ENCODE assay signal across 8 cellular contexts in the genomic region with DNA sequence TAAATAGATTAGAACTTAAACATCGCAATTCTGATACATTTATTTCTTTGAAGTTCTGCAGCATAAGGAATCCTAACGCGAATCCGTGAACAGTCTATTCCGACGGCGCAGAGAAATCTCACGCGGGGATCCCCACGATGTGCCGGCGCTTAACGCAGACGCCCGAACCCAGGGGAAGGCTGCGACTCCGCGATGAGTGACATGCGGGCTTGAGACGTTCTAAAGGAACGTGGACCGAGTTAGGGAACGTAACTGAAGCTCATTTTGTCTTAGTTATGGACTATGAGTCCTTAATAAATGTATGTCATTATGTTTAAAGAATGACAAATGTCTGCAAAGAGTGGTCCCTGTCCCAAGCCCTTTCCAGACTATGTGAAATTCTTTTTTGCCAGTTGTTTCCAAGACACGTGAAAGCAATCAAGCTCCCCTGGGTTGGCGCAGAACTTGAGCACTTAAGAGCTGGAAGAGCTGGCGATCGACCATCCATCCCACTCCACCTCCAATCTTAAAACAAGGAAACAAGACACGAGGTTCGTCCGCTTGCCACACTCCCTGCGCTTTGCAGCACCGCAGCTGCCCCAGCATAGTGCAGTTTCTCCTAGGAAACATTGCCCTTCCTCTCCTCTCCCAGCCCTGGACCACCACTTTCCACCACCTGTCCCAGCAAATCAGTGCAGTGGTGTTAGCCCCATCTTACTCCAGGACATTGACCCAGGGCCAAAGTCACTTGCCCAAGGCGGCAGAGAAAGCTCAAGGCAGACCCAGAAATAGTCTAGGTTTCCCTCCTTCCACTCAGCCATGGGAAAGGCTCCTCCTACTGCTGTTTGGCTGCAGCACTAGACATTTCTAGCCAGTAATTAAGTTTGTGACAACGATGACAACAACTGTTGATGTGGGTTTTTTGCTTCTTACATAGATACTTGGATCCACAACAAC. TPM values are rescaled to one million over a fixed set of nuclear protein-coding genes. Genes with fewer than 3 reads are reported as not detected.
DNase-seq lines count a peak whose midpoint lies in the region; ATAC-seq lines count a peak whose summit lies in the region.

No MANE protein-coding gene starts in this region.

- no peak overlapping the region for H3K27ac Mint-ChIP-seq in activated naive CD8-positive, alpha-beta T cell treated with anti-CD3 and anti-CD28 coated beads, Interleukin-2, amount 10 ng/mL, durations not matched to agents 7 days and 5 days
- no peak overlapping the region for H3K27ac Mint-ChIP-seq in stimulated activated effector memory CD8-positive, alpha-beta T cell treated with anti-CD3 and anti-CD28 coated beads, Interleukin-12 subunit alpha, Interleukin-12 subunit beta, amount 100 ng/mL, for 72 hours

- H3K4me3 ChIP-seq in iPS-15b (ENCODE audit: low read depth, low read length) = peak overlapping the region; percentile 60

- peaks cover 8% of the 10 kb centered on the region for H3K4me1 ChIP-seq in iPS-15b (ENCODE audit: control insufficient read depth, insufficient read depth, low read length)

- H3K27me3 ChIP-seq in iPS-15b (ENCODE audit: control insufficient read depth, insufficient read depth, low read length) = peaks cover 16% of the 10 kb centered on the region

- ATAC-seq in activated naive CD8-positive, alpha-beta T cell treated with anti-CD3 and anti-CD28 coated beads, Interleukin-2, amount 10 ng/mL, durations not matched to agents 7 days and 5 days (ENCODE audit: low read depth) = no peak
- no peak for ATAC-seq in stimulated activated effector memory CD8-positive, alpha-beta T cell treated with anti-CD3 and anti-CD28 coated beads, Interleukin-12 subunit alpha, Interleukin-12 subunit beta, amount 100 ng/mL, for 72 hours
- no peak for ATAC-seq in GM18909 (IDR thresholded peaks at IDR 0.05; ENCODE audit: poor library complexity, unreplicated experiment)
- no peak for ATAC-seq in HG03565 (IDR thresholded peaks at IDR 0.05; ENCODE audit: unreplicated experiment)

- peak; percentile 16 for DNase-seq in stimulated activated CD4-positive, alpha-beta T cell treated with anti-CD3 and anti-CD28 coated beads, Interleukin-15, amount 100 ng/mL, for 24 hours
- DNase-seq in stimulated activated CD4-positive, alpha-beta T cell treated with anti-CD3 and anti-CD28 coated beads, Interleukin-2, amount 100 ng/mL, for 48 hours = no peak
- DNase-seq in activated naive CD8-positive, alpha-beta T cell treated with anti-CD3 and anti-CD28 coated beads, Interleukin-2, amount 10 ng/mL, durations not matched to agents 7 days and 5 days = no peak
- DNase-seq in stimulated activated effector memory CD8-positive, alpha-beta T cell treated with anti-CD3 and anti-CD28 coated beads, Interleukin-12 subunit alpha, Interleukin-12 subunit beta, amount 100 ng/mL, for 72 hours (ENCODE audit: low spot score in 2 of 2) = no peak
- DNase-seq in mucosa of gallbladder (ENCODE audit: low spot score) = no peak

- no peak overlapping the region for H3K9ac ChIP-seq in iPS-15b (ENCODE audit: low read depth, low read length)

- H3K9me3 Mint-ChIP-seq in activated naive CD8-positive, alpha-beta T cell treated with anti-CD3 and anti-CD28 coated beads, Interleukin-2, amount 10 ng/mL, durations not matched to agents 7 days and 5 days = no peaks in the 10 kb centered on the region
- H3K9me3 Mint-ChIP-seq in stimulated activated effector memory CD8-positive, alpha-beta T cell treated with anti-CD3 and anti-CD28 coated beads, Interleukin-12 subunit alpha, Interleukin-12 subunit beta, amount 100 ng/mL, for 72 hours = no peaks in the 10 kb centered on the region

- H3K4me1 Mint-ChIP-seq in activated naive CD8-positive, alpha-beta T cell treated with anti-CD3 and anti-CD28 coated beads, Interleukin-2, amount 10 ng/mL, durations not matched to agents 7 days and 5 days = peaks cover 5% of the 10 kb centered on the region
- H3K4me1 Mint-ChIP-seq in stimulated activated effector memory CD8-positive, alpha-beta T cell treated with anti-CD3 and anti-CD28 coated beads, Interleukin-12 subunit alpha, Interleukin-12 subunit beta, amount 100 ng/mL, for 72 hours = no peaks in the 10 kb centered on the region

- peak overlapping the region; percentile 71 for H3K4me3 Mint-ChIP-seq in activated naive CD8-positive, alpha-beta T cell treated with anti-CD3 and anti-CD28 coated beads, Interleukin-2, amount 10 ng/mL, durations not matched to agents 7 days and 5 days
- peak overlapping the region; percentile 44 for H3K4me3 Mint-ChIP-seq in stimulated activated effector memory CD8-positive, alpha-beta T cell treated with anti-CD3 and anti-CD28 coated beads, Interleukin-12 subunit alpha, Interleukin-12 subunit beta, amount 100 ng/mL, for 72 hours

- H3K27me3 Mint-ChIP-seq in activated naive CD8-positive, alpha-beta T cell treated with anti-CD3 and anti-CD28 coated beads, Interleukin-2, amount 10 ng/mL, durations not matched to agents 7 days and 5 days = peaks cover 51% of the 10 kb centered on the region

- no peaks in the 10 kb centered on the region for H3K36me3 Mint-ChIP-seq in activated naive CD8-positive, alpha-beta T cell treated with anti-CD3 and anti-CD28 coated beads, Interleukin-2, amount 10 ng/mL, durations not matched to agents 7 days and 5 days
- H3K36me3 Mint-ChIP-seq in stimulated activated effector memory CD8-positive, alpha-beta T cell treated with anti-CD3 and anti-CD28 coated beads, Interleukin-12 subunit alpha, Interleukin-12 subunit beta, amount 100 ng/mL, for 72 hours = no peaks in the 10 kb centered on the region

- peaks cover 5% of the 10 kb centered on the region for H3K36me3 ChIP-seq in iPS-15b (ENCODE audit: control insufficient read depth, insufficient read depth, low read length)

- no peaks in the 10 kb centered on the region for H3K9me3 ChIP-seq in iPS-15b (ENCODE audit: control insufficient read depth, insufficient read depth, low read length)

- POLR2A ChIA-PET in activated naive CD8-positive, alpha-beta T cell treated with anti-CD3 and anti-CD28 coated beads, Interleukin-2, amount 10 ng/mL, durations not matched to agents 7 days and 5 days (lab: Charles Lee) = no interaction called here

RNA-seq across cellular contexts. Expression of a gene that starts 1.2 kb away (rescaled TPM):
- under 1 TPM; 0.48 to 0.55 TPM for total RNA-seq in activated naive CD8-positive, alpha-beta T cell treated with anti-CD3 and anti-CD28 coated beads, Interleukin-2, amount 10 ng/mL, durations not matched to agents 7 days and 5 days
- total RNA-seq in mucosa of gallbladder = 39.6 TPM

Comparison
In these comparisons a context has a peak if more than half of its experiments do, and no peak if none do; other contexts are left out.
1. RNA of a gene that starts 1.2 kb away (total RNA-seq): 39.6 TPM in mucosa of gallbladder (single experiment); 0.48 to 0.55 TPM in activated naive CD8-positive, alpha-beta T cell treated with anti-CD3 and anti-CD28 coated beads, Interleukin-2, amount 10 ng/mL, durations not matched to agents 7 days and 5 days; every median in the first group is over 10 times any median in the second.